ENCODE assay signal across 8 cellular contexts in genomic region chr4:123505457-123506310, GRCh38.
A peak's percentile ranks its signal among the peaks of the same experiment; 100 is the strongest.
DNase-seq lines count a peak whose midpoint lies in the region; ATAC-seq and TF ChIP-seq lines count a peak whose summit lies in the region.

No MANE protein-coding gene starts in this region.

- TF ChIP-seq CTCF in Peyer's patch (IDR thresholded peaks at IDR 0.05) (no peak), sigmoid colon (IDR thresholded peaks at IDR 0.05) (no peak)

- DNase-seq in Peyer's patch (peak; percentile 46 to 66 (median 63)), cerebellum (ENCODE audit: low spot score) (peak; percentile 16), iPS-NIHi7 (ENCODE audit: extremely low spot score) (peak; percentile 87), sigmoid colon (peak; percentile 78), NCI-H2107 treated with DMSO at 0.1 percent for 48 hours (lab: John Stamatoyannopoulos, UW; ENCODE audit: unreplicated experiment) (no peak)

- peak overlapping the region; percentile 85 for H3K4me3 ChIP-seq in ACC112 (ENCODE audit: low read depth, low read length)
- H3K4me3 ChIP-seq in Peyer's patch, result peak overlapping the region; percentile 44 to 52 (median 49)
- H3K4me3 ChIP-seq in sigmoid colon, result peak overlapping the region; percentile 34 to 57 (median 50)

- H3K36me3 ChIP-seq in ACC112 (ENCODE audit: insufficient read depth, low read length) (no peaks in the 10 kb centered on the region), Peyer's patch (no peaks in the 10 kb centered on the region), sigmoid colon (no peaks in the 10 kb centered on the region)

- ATAC-seq in GM18517 (IDR thresholded peaks at IDR 0.05; ENCODE audit: unreplicated experiment) (peak; percentile 49), HG03565 (IDR thresholded peaks at IDR 0.05; ENCODE audit: unreplicated experiment) (peak; percentile 49)

- TF ChIP-seq POLR2A in Peyer's patch (IDR thresholded peaks at IDR 0.05), result no peak
- TF ChIP-seq POLR2A in sigmoid colon (IDR thresholded peaks at IDR 0.05), result no peak

- H3K9me3 ChIP-seq in Peyer's patch (no peaks in the 10 kb centered on the region), sigmoid colon (no peaks in the 10 kb centered on the region)

- H2AFZ ChIP-seq in ACC112 (ENCODE audit: low read length, unreplicated experiment), result peak overlapping the region; percentile 58

- H3K27me3 ChIP-seq in ACC112 (ENCODE audit: insufficient read depth, low read length), result no peaks in the 10 kb centered on the region
- no peaks in the 10 kb centered on the region for H3K27me3 ChIP-seq in Peyer's patch
- no peaks in the 10 kb centered on the region for H3K27me3 ChIP-seq in sigmoid colon

- no peaks in the 10 kb centered on the region for H3K79me2 ChIP-seq in ACC112 (ENCODE audit: control insufficient read depth, insufficient read depth, low read length, unreplicated experiment)

- intact Hi-C loops in sigmoid colon (cut with DNase I), result loop anchor here (10.0 kb wide), 1 partner anchor 101 kb away; no protein-coding TSS in a partner anchor

- WGBS in sigmoid colon, 2 donors, result 7 to 11% methylated on average over 55 of the region's 55 CpGs

- H3K27ac ChIP-seq in ACC112 (ENCODE audit: low read depth, low read length) (no peak overlapping the region), Peyer's patch (peak overlapping the region in 3 of 4 donors; percentile 6 to 43 (median 31)), sigmoid colon (peak overlapping the region; percentile 20 to 75 (median 50))

- H3K4me1 ChIP-seq in ACC112 (ENCODE audit: control insufficient read depth, insufficient read depth, low read length, unreplicated experiment) (no peaks in the 10 kb centered on the region), Peyer's patch (peaks cover 0 to 4% (median 0%) of the 10 kb centered on the region in 4 donors), sigmoid colon (peaks cover 0 to 12% (median 0%) of the 10 kb centered on the region in 4 donors)

- TF ChIP-seq EP300 in sigmoid colon (IDR thresholded peaks at IDR 0.05), result no peak
